ENCODE assay signal across 17 cellular contexts in genomic region chr1:78483903-78484302, GRCh38. TPM values are rescaled to one million over a fixed set of nuclear protein-coding genes. Genes with fewer than 3 reads are reported as not detected.
A peak's percentile ranks its signal among the peaks of the same experiment; 100 is the strongest.
DNase-seq lines count a peak whose midpoint lies in the region; ATAC-seq and TF ChIP-seq lines count a peak whose summit lies in the region.
"Had no signal": no experiment of that assay in that cellular context is flagged by ENCODE, and none has a peak within 500 bp of the region (broad histone marks: within the 10 kb centered on the region; RNA-seq: fewer than 3 reads in every experiment).

No MANE protein-coding gene starts in this region.

- peaks cover 7% of the 10 kb centered on the region for H3K9me3 Mint-ChIP-seq in activated naive CD8-positive, alpha-beta T cell treated with anti-CD3 and anti-CD28 coated beads for 36 hours

- no peak for TF ChIP-seq CTCF in epithelial cell of esophagus (IDR thresholded peaks at IDR 0.05; ENCODE audit: insufficient read depth, low read depth, low read length, missing control alignments)

- H3K4me1 ChIP-seq in skeletal muscle satellite cell (ENCODE audit: control insufficient read depth, insufficient read depth, low read length), result peaks cover 11% of the 10 kb centered on the region
- H3K4me1 ChIP-seq: body of pancreas, sigmoid colon, transverse colon had no signal

- H3K9ac ChIP-seq in skeletal muscle satellite cell (ENCODE audit: low read depth, low read length), result no peak overlapping the region

- H3K4me3 ChIP-seq in epithelial cell of esophagus (ENCODE audit: low read length), result no peak overlapping the region
- no peak overlapping the region for H3K4me3 ChIP-seq in skeletal muscle satellite cell (ENCODE audit: low read length)
- H3K4me3 ChIP-seq: body of pancreas, sigmoid colon, transverse colon had no signal

- no peak for ATAC-seq in HG02840 (IDR thresholded peaks at IDR 0.05; ENCODE audit: low FRiP score, unreplicated experiment)
- ATAC-seq: body of pancreas had no signal

- no peak overlapping the region for H3K4me3 Mint-ChIP-seq in activated naive CD8-positive, alpha-beta T cell treated with anti-CD3 and anti-CD28 coated beads for 36 hours

- no peak overlapping the region for H3K27ac Mint-ChIP-seq in activated naive CD8-positive, alpha-beta T cell treated with anti-CD3 and anti-CD28 coated beads for 36 hours

- DNase-seq in NCI-H1417 (lab: John Stamatoyannopoulos, UW) (peak in 2 of 3 experiments; percentile 15 to 35), NCI-H1417 treated with DMSO at 0.1 percent for 48 hours (lab: John Stamatoyannopoulos, UW) (no peak), NCI-H510A (lab: John Stamatoyannopoulos, UW) (peak; percentile 19), epithelial cell of esophagus (ENCODE audit: low read depth) (peak; percentile 35)
- no peak for DNase-seq in effector CD8-positive, alpha-beta T cell (lab: John Stamatoyannopoulos, UW)
- DNase-seq in activated naive CD8-positive, alpha-beta T cell treated with anti-CD3 and anti-CD28 coated beads for 36 hours, result no peak
- DNase-seq: 8988T; activated gamma-delta T cell; body of pancreas; NCI-H2227 treated with DMSO at 0.1 percent for 48 hours; occipital lobe; sigmoid colon; stimulated activated CD4-positive, alpha-beta T cell treated with anti-CD3 and anti-CD28 coated beads, Interleukin-4, amount 100 ng/mL, for 4 hours; transverse colon had no signal

- H3K36me3 Mint-ChIP-seq in activated naive CD8-positive, alpha-beta T cell treated with anti-CD3 and anti-CD28 coated beads for 36 hours, result no peaks in the 10 kb centered on the region

- H3K27me3 Mint-ChIP-seq in activated naive CD8-positive, alpha-beta T cell treated with anti-CD3 and anti-CD28 coated beads for 36 hours, result peaks cover 8% of the 10 kb centered on the region

- no peaks in the 10 kb centered on the region for H3K27me3 ChIP-seq in skeletal muscle satellite cell (ENCODE audit: control insufficient read depth, insufficient read depth, low read length)
- H3K27me3 ChIP-seq: body of pancreas, sigmoid colon, transverse colon had no signal

- no peaks in the 10 kb centered on the region for H3K36me3 ChIP-seq in skeletal muscle satellite cell (ENCODE audit: insufficient read depth, low read length)
- H3K36me3 ChIP-seq: sigmoid colon, transverse colon had no signal

- H3K9me3 ChIP-seq in skeletal muscle satellite cell (replicated peaks; ENCODE audit: low read length), result no peaks in the 10 kb centered on the region
- H3K9me3 ChIP-seq: body of pancreas, sigmoid colon, transverse colon had no signal

- H3K4me1 Mint-ChIP-seq in activated naive CD8-positive, alpha-beta T cell treated with anti-CD3 and anti-CD28 coated beads for 36 hours, result no peaks in the 10 kb centered on the region

- peak overlapping the region; percentile 19 for H3K4me2 ChIP-seq in skeletal muscle satellite cell (ENCODE audit: low read length)

RNA-seq across cellular contexts. Expression of gene PTGFR, which starts 6.9 kb away (rescaled TPM):
- 38.3 and 60.1 TPM in 2 replicates for total RNA-seq in skeletal muscle satellite cell (2012; rRNA removed)
- total RNA-seq in activated naive CD8-positive, alpha-beta T cell treated with anti-CD3 and anti-CD28 coated beads for 36 hours, result not detected
- total RNA-seq: activated CD8-positive, alpha-beta memory T cell treated with anti-CD3 and anti-CD28 coated beads for 36 hours had no signal

Comparison
In these comparisons a context has a peak if more than half of its experiments do, and no peak if none do; other contexts are left out.
1. DNase-seq: peak in NCI-H1417 (2 of 3), NCI-H510A (single experiment) and epithelial cell of esophagus (single experiment); none in NCI-H1417 treated with DMSO at 0.1 percent for 48 hours (single experiment), effector CD8-positive, alpha-beta T cell (single experiment) and activated naive CD8-positive, alpha-beta T cell treated with anti-CD3 and anti-CD28 coated beads for 36 hours (single experiment).